17 cellular contexts compared by ENCODE assay signal in the genomic region with DNA sequence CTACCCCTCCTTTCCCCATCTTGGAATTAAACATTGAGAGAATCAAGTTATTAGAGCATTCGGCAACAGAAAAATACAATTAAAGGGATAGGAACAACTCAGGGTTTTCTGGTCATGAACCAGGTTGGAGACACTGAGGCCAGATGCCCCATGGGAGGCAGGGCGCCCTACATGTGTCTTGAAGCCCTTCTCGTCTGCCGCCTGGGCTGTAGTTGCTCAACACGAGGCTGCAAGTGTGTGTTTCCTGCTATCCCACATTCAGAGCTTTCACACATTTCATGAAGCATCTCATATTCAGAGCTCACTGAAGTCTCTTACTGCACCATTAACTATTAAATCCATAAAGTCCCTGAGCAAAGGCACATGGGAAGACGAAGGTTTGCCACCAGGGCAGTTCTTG.
"Had no signal": no experiment of that assay in that cellular context is flagged by ENCODE, and none has a peak within 500 bp of the region (broad histone marks: within the 10 kb centered on the region; RNA-seq: fewer than 3 reads in every experiment).

No MANE protein-coding gene starts in this region.

- H3K27me3 Mint-ChIP-seq: activated CD4-positive, alpha-beta T cell treated with anti-CD3 and anti-CD28 coated beads, Interleukin-2, amount 10 ng/mL, durations not matched to agents 24 days and 14 days had no signal

- H3K27me3 ChIP-seq: ascending aorta, breast epithelium, heart left ventricle, tibial artery, uterus had no signal

- H3K9me3 ChIP-seq: ascending aorta, breast epithelium, heart left ventricle, tibial artery, uterus had no signal

- H3K36me3 ChIP-seq: ascending aorta, breast epithelium, heart left ventricle, tibial artery, uterus had no signal

- H3K4me1 Mint-ChIP-seq: endodermal cell had no signal

- H3K9me3 Mint-ChIP-seq: activated CD4-positive, alpha-beta T cell treated with anti-CD3 and anti-CD28 coated beads, Interleukin-2, amount 10 ng/mL, durations not matched to agents 24 days and 14 days; nephron had no signal

- H3K4me3 Mint-ChIP-seq: activated CD4-positive, alpha-beta T cell treated with anti-CD3 and anti-CD28 coated beads, Interleukin-2, amount 10 ng/mL, durations not matched to agents 24 days and 14 days; activated CD8-positive, alpha-beta T cell treated with anti-CD3 and anti-CD28 coated beads, Interleukin-2, amount 10 ng/mL, durations not matched to agents 7 days and 5 days; endodermal cell; nephron had no signal

- H3K27ac ChIP-seq: ascending aorta, breast epithelium, heart left ventricle, skin epidermis, tibial artery, uterus had no signal

- DNase-seq: activated CD4-positive, alpha-beta T cell treated with anti-CD3 and anti-CD28 coated beads, Interleukin-2, amount 10 ng/mL, durations not matched to agents 24 days and 14 days; activated CD4-positive, CD25-positive, alpha-beta regulatory T cell; activated CD8-positive, alpha-beta memory T cell treated with anti-CD3 and anti-CD28 coated beads, Interleukin-2, amount 50 U/mL, for 4 hours; activated CD8-positive, alpha-beta T cell treated with anti-CD3 and anti-CD28 coated beads, Interleukin-2, amount 10 ng/mL, durations not matched to agents 7 days and 5 days; endodermal cell; heart left ventricle; mammary epithelial cell; nucleus accumbens; stimulated activated CD4-positive, alpha-beta T cell treated with anti-CD3 and anti-CD28 coated beads, Interleukin-15, amount 100 ng/mL, for 24 hours; stimulated activated CD4-positive, alpha-beta T cell treated with anti-CD3 and anti-CD28 coated beads, Interleukin-4, amount 100 ng/mL, for 1 hour; stimulated activated naive CD4-positive, alpha-beta T cell; tibial artery; uterus had no signal

- H3K4me3 ChIP-seq: ascending aorta, breast epithelium, heart left ventricle, skin epidermis, tibial artery, uterus had no signal

- ATAC-seq: activated CD8-positive, alpha-beta T cell treated with anti-CD3 and anti-CD28 coated beads, Interleukin-2, amount 10 ng/mL, durations not matched to agents 7 days and 5 days; heart left ventricle had no signal

- H3K4me1 ChIP-seq: ascending aorta, breast epithelium, tibial artery, uterus had no signal

- H3K27ac Mint-ChIP-seq: activated CD4-positive, alpha-beta T cell treated with anti-CD3 and anti-CD28 coated beads, Interleukin-2, amount 10 ng/mL, durations not matched to agents 24 days and 14 days; activated CD8-positive, alpha-beta T cell treated with anti-CD3 and anti-CD28 coated beads, Interleukin-2, amount 10 ng/mL, durations not matched to agents 7 days and 5 days; endodermal cell; nephron had no signal
